In genomic region chr17:10046259-10046658, GRCh38 we compare ENCODE assay signal across 11 cellular contexts.
"Had no signal": no experiment of that assay in that cellular context is flagged by ENCODE, and none has a peak within 500 bp of the region (broad histone marks: within the 10 kb centered on the region; RNA-seq: fewer than 3 reads in every experiment).

No MANE protein-coding gene starts in this region.

- H3K27me3 ChIP-seq: breast epithelium, heart left ventricle, upper lobe of right lung had no signal

- ATAC-seq: heart left ventricle, upper lobe of right lung had no signal

- H3K4me3 ChIP-seq: breast epithelium, heart left ventricle, upper lobe of right lung had no signal

- H3K27me3 Mint-ChIP-seq: activated CD4-positive, alpha-beta memory T cell treated with anti-CD3 and anti-CD28 coated beads, Interleukin-2, amount 10 ng/mL, durations not matched to agents 7 days and 5 days; activated naive CD8-positive, alpha-beta T cell had no signal

- H3K4me3 Mint-ChIP-seq: activated CD4-positive, alpha-beta memory T cell treated with anti-CD3 and anti-CD28 coated beads, Interleukin-2, amount 10 ng/mL, durations not matched to agents 7 days and 5 days; activated naive CD8-positive, alpha-beta T cell had no signal

- H3K9me3 ChIP-seq: heart left ventricle, upper lobe of right lung had no signal

- H3K4me1 ChIP-seq: breast epithelium had no signal

- H3K36me3 ChIP-seq: breast epithelium, heart left ventricle, upper lobe of right lung had no signal

- H3K36me3 Mint-ChIP-seq: activated naive CD8-positive, alpha-beta T cell had no signal

- H3K27ac Mint-ChIP-seq: activated CD4-positive, alpha-beta memory T cell treated with anti-CD3 and anti-CD28 coated beads, Interleukin-2, amount 10 ng/mL, durations not matched to agents 7 days and 5 days; activated naive CD8-positive, alpha-beta T cell had no signal

- H3K9me3 Mint-ChIP-seq: activated CD4-positive, alpha-beta memory T cell treated with anti-CD3 and anti-CD28 coated beads, Interleukin-2, amount 10 ng/mL, durations not matched to agents 7 days and 5 days had no signal

- H3K27ac ChIP-seq: upper lobe of right lung had no signal

- DNase-seq: activated CD4-positive, alpha-beta memory T cell treated with anti-CD3 and anti-CD28 coated beads, Interleukin-2, amount 10 ng/mL, durations not matched to agents 7 days and 5 days; activated gamma-delta T cell; activated T-cell treated with anti-CD3 and anti-CD28 coated beads, Interleukin-2, amount 50 U/mL, for 48 hours; anterior cingulate cortex; foreskin melanocyte; heart left ventricle; stimulated activated naive CD4-positive, alpha-beta T cell treated with Interleukin-2 at 50 U/mL for 16 hours; T-helper 9 cell; upper lobe of right lung had no signal
